ENCODE assay signal across 9 cellular contexts in the genomic region with DNA sequence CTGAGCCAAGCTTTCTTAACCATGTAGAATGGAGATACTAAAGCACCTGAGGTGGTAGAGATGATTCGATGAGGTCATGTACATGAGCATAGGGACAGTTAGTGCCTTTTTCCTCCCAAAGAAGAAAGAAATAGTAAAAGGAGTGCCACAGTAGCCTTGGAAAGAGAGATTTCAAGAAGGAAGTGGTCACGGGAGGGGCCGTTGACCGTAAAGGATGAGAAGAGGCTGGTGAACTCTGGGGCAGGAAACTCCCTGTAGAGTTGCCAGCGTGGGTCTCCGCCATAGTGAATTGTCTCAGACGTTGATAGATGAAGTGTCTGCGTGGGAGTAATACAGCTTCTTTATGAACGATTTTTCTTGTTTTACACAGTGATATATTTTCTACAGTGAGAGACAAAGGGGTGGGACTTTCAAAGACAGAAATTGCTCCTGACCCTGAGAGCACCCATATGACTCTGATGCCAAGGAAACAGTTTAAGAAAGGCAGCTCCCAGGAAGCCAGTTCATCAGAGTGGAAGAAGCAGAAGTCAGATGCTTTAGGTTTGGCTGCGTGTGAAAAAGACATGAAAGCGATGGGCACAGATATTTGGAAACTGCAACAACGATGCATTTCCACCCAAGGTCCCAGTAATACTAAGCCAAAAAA. TPM values are rescaled to one million over a fixed set of nuclear protein-coding genes. Genes with fewer than 3 reads are reported as not detected.
A peak's percentile ranks its signal among the peaks of the same experiment; 100 is the strongest.
DNase-seq lines count a peak whose midpoint lies in the region; ATAC-seq and TF ChIP-seq lines count a peak whose summit lies in the region.
"Had no signal": no experiment of that assay in that cellular context is flagged by ENCODE, and none has a peak within 500 bp of the region (broad histone marks: within the 10 kb centered on the region; RNA-seq: fewer than 3 reads in every experiment).

No MANE protein-coding gene starts in this region.

- no peaks in the 10 kb centered on the region for H3K9me3 ChIP-seq in heart right ventricle

- intact Hi-C loops in heart right ventricle (cut with DNase I), result no loop called here

- no peaks in the 10 kb centered on the region for H3K27me3 ChIP-seq in heart right ventricle

- peaks cover 0 to 38% (median 13%) of the 10 kb centered on the region in 9 donors for H3K4me1 ChIP-seq in heart right ventricle

- 50 to 64% methylated on average over 12 of the region's 12 CpGs for WGBS in heart right ventricle, 2 donors

- peak; percentile 74 for ATAC-seq in GM18909 (IDR thresholded peaks at IDR 0.05; ENCODE audit: poor library complexity, unreplicated experiment)
- peak; percentile 75 for ATAC-seq in HG03457 (IDR thresholded peaks at IDR 0.05; ENCODE audit: unreplicated experiment)
- ATAC-seq in heart right ventricle, result peak in 7 of 8 donors; percentile 38 to 80 (median 56)
- ATAC-seq in GM19455 (IDR thresholded peaks at IDR 0.05; ENCODE audit: unreplicated experiment), result no peak

- no peak overlapping the region for H3K4me3 ChIP-seq in heart right ventricle
- H3K4me3 ChIP-seq: SK-N-MC had no signal

- peak; percentile 31 for DNase-seq in activated CD8-positive, alpha-beta memory T cell treated with anti-CD3 and anti-CD28 coated beads, Interleukin-2, amount 50 U/mL, for 24 hours (ENCODE audit: extremely low read depth)
- DNase-seq in heart right ventricle (peak; percentile 16 to 18), NCI-H2081 treated with DMSO at 0.1 percent for 48 hours (lab: John Stamatoyannopoulos, UW) (no peak), mucosa of gallbladder (ENCODE audit: low spot score) (no peak)
- peak; percentile 31 to 54 for DNase-seq in stimulated activated CD4-positive, alpha-beta T cell treated with anti-CD3 and anti-CD28 coated beads, Interleukin-4, amount 100 ng/mL, for 48 hours (ENCODE audit: low read depth in 2 of 2)

- H3K27ac ChIP-seq in heart right ventricle, result peak overlapping the region in 5 of 10 donors; percentile 2 to 80 (median 9)
- H3K27ac ChIP-seq: SK-N-MC had no signal

- no peak for TF ChIP-seq CTCF in heart right ventricle (IDR thresholded peaks at IDR 0.05)

- peaks cover 0 to 37% (median 5%) of the 10 kb centered on the region in 9 donors for H3K36me3 ChIP-seq in heart right ventricle

RNA-seq across cellular contexts. Expression of a gene that starts 41.3 kb away (rescaled TPM):
- 10 to 100 TPM; 11.1 to 42.6 (median 13.6) TPM for total RNA-seq in heart right ventricle
- polyA plus RNA-seq in heart right ventricle, result 10 to 100 TPM; 11.2 to 15.7 TPM
- 44.6 TPM for total RNA-seq in mucosa of gallbladder

Comparison
In these comparisons a context has a peak if more than half of its experiments do, and no peak if none do; other contexts are left out.
1. DNase-seq: peak in activated CD8-positive, alpha-beta memory T cell treated with anti-CD3 and anti-CD28 coated beads, Interleukin-2, amount 50 U/mL, for 24 hours (single experiment), heart right ventricle (2 of 2) and stimulated activated CD4-positive, alpha-beta T cell treated with anti-CD3 and anti-CD28 coated beads, Interleukin-4, amount 100 ng/mL, for 48 hours (2 of 2); none in NCI-H2081 treated with DMSO at 0.1 percent for 48 hours (single experiment) and mucosa of gallbladder (single experiment).